Comparison of ENCODE assay signal across 12 cellular contexts in the genomic region with DNA sequence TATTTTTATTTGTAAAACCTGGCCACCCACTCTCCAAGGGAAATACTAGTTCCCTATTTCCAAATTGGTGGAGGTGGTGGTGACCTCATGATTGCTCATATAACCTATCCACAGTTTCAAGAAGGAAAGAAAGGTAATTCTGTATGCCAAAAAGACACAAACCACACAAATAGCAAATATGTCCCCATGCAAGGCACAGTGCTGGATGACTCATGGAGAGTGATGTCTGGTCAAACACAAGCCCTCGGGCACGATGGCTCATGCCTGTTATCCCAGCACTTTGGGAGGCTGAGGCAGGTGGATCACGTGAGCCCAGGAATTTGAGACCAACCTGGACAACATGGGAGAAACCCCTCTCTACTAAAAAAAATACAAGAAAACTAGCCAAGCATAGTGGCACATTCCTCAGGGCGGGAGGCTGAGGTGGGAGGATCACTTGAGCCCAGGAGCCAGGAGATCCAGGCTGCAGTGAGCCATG.
A peak's percentile ranks its signal among the peaks of the same experiment; 100 is the strongest.
DNase-seq lines count a peak whose midpoint lies in the region; ATAC-seq and TF ChIP-seq lines count a peak whose summit lies in the region.
"Had no signal": no experiment of that assay in that cellular context is flagged by ENCODE, and none has a peak within 500 bp of the region (broad histone marks: within the 10 kb centered on the region; RNA-seq: fewer than 3 reads in every experiment).

No MANE protein-coding gene starts in this region.

- H3K4me2 ChIP-seq in HCT116 (ENCODE audit: low read length) (peak overlapping the region; percentile 66), SU-DHL-6 (ENCODE audit: low read depth, low read length, poor library complexity, severe bottlenecking) (no peak overlapping the region)

- CTCF ChIA-PET in HCT116 (lab: Charles Lee), result no interaction called here

- H4K20me1 ChIP-seq in HCT116 (ENCODE audit: insufficient read depth) (no peaks in the 10 kb centered on the region), SU-DHL-6 (ENCODE audit: low read depth, low read length) (no peaks in the 10 kb centered on the region)

- TF ChIP-seq RAD21 in HCT116 (IDR thresholded peaks at IDR 0.05; ENCODE audit: low read depth), result peak; percentile 43

- H3K79me2 ChIP-seq in HCT116 (ENCODE audit: insufficient read depth, low read length), result no peaks in the 10 kb centered on the region
- no peaks in the 10 kb centered on the region for H3K79me2 ChIP-seq in SU-DHL-6 (ENCODE audit: insufficient read depth, low read length)

- no peak for TF ChIP-seq POLR2A in HCT116 (IDR thresholded peaks at IDR 0.05; ENCODE audit: borderline replicate concordance, extremely low read depth, insufficient read depth, insufficient read length)

- RAD21 ChIA-PET in HCT116 (lab: Charles Lee; ENCODE audit: low non-redundant PET in 1 of 2, low total read pairs in 2 of 2, uncharacterized antibody in 2 of 2, unreplicated experiment in 2 of 2), result no interaction called here

- H3K4me1 ChIP-seq in HCT116 (ENCODE audit: control insufficient read depth in 1 of 2, insufficient read depth in 2 of 2, low read length in 2 of 2), result peaks cover 24 to 60% of the 10 kb centered on the region in 2 experiments

- peak; percentile 89 for ATAC-seq in HCT116
- no peak for ATAC-seq in HG03442 (IDR thresholded peaks at IDR 0.05; ENCODE audit: unreplicated experiment)
- no peak for ATAC-seq in HG03565 (IDR thresholded peaks at IDR 0.05; ENCODE audit: unreplicated experiment)
- ATAC-seq in GM19467 (IDR thresholded peaks at IDR 0.05; ENCODE audit: unreplicated experiment), result no peak
- ATAC-seq: body of pancreas, Right ventricle myocardium inferior had no signal

- H3K9me3 ChIP-seq in HCT116 (ENCODE audit: control insufficient read depth in 1 of 2, insufficient read depth in 1 of 2, low read depth in 1 of 2, low read length in 2 of 2) (no peaks in the 10 kb centered on the region), SU-DHL-6 (ENCODE audit: insufficient read depth, low read length) (no peaks in the 10 kb centered on the region)
- H3K9me3 ChIP-seq: body of pancreas had no signal

- no TSS peak for BruUV-seq in HCT116 (replicated peaks; lab: Mats Ljungman, UMichigan)

- POLR2A ChIA-PET in HCT116 (lab: Charles Lee), result no interaction called here

- peak; percentile 18 for DNase-seq in AG08395 (ENCODE audit: low spot score)
- peak; percentile 97 for DNase-seq in HCT116 (ENCODE audit: low read depth, low spot score)
- peak; percentile 100 for DNase-seq in islet precursor cell
- no peak for DNase-seq in ureter (ENCODE audit: low spot score)
- DNase-seq: body of pancreas; CD4-positive, alpha-beta T cell; midbrain had no signal

- H2AFZ ChIP-seq in HCT116 (ENCODE audit: low read depth, low read length, poor library complexity, severe bottlenecking), result peak overlapping the region; percentile 63
- no peak overlapping the region for H2AFZ ChIP-seq in SU-DHL-6 (ENCODE audit: low read depth, low read length, severe bottlenecking)

- H3K27me3 ChIP-seq in HCT116 (ENCODE audit: insufficient read depth, low read length), result no peaks in the 10 kb centered on the region
- no peaks in the 10 kb centered on the region for H3K27me3 ChIP-seq in SU-DHL-6 (ENCODE audit: low read length)
- H3K27me3 ChIP-seq: body of pancreas had no signal

- H3K9me2 ChIP-seq in HCT116 (ENCODE audit: insufficient read depth) (no peaks in the 10 kb centered on the region), SU-DHL-6 (replicated peaks; ENCODE audit: insufficient read depth, low read length) (no peaks in the 10 kb centered on the region)

- H3K27ac ChIP-seq in HCT116 (ENCODE audit: low read depth, low read length) (peak overlapping the region; percentile 39; the same call in 1 of the 2 replicates), SU-DHL-6 (ENCODE audit: low read depth, low read length) (peak overlapping the region; percentile 41)
- H3K27ac ChIP-seq: body of pancreas had no signal

- intact Hi-C loops in HCT116 (cut with micrococcal nuclease), result no loop called here

- H3K4me3 ChIP-seq in HCT116 (replicated peaks in 1 of 2; ENCODE audit: low read depth in 1 of 2, low read length in 2 of 2) (no peak overlapping the region), SU-DHL-6 (ENCODE audit: insufficient read depth, low read length, poor library complexity, severe bottlenecking) (no peak overlapping the region)
- H3K4me3 ChIP-seq: body of pancreas had no signal

- H3K36me3 ChIP-seq in HCT116 (ENCODE audit: control insufficient read depth in 1 of 2, insufficient read depth in 2 of 2, low read length in 2 of 2), result no peaks in the 10 kb centered on the region
- H3K36me3 ChIP-seq in SU-DHL-6 (ENCODE audit: low read length), result no peaks in the 10 kb centered on the region

- H3K9ac ChIP-seq in HCT116 (ENCODE audit: low read length) (peak overlapping the region; percentile 16; the same call in 1 of the 2 replicates), SU-DHL-6 (ENCODE audit: low read length) (no peak overlapping the region)

- H3F3A ChIP-seq in SU-DHL-6 (ENCODE audit: insufficient read depth), result peaks cover 30% of the 10 kb centered on the region

- no peak for TF ChIP-seq CTCF in HCT116 (IDR thresholded peaks at IDR 0.05 in 2 of 3, conservative IDR thresholded peaks at IDR 0.05 in 1 of 3; ENCODE audit: borderline replicate concordance in 1 of 3, insufficient read depth in 1 of 3, low read depth in 2 of 3, low read length in 2 of 3)
- no peak for TF ChIP-seq CTCF in SU-DHL-6 (IDR thresholded peaks at IDR 0.05; ENCODE audit: insufficient read depth, low read length, poor library complexity, severe bottlenecking)

TF ChIP-seq in HCT116, 20 proteins besides CTCF, POLR2A, EP300 and RAD21 (continues in another document):
- TF ChIP-seq, protein P1, sequence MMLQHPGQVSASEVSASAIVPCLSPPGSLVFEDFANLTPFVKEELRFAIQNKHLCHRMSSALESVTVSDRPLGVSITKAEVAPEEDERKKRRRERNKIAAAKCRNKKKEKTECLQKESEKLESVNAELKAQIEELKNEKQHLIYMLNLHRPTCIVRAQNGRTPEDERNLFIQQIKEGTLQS (IDR thresholded peaks at IDR 0.05), result no peak; the same call in 1 of the 2 replicates
- TF ChIP-seq POLR2AphosphoS5 (IDR thresholded peaks at IDR 0.05; ENCODE audit: low read depth, low read length) (peak; percentile 66; the same call in 1 of the 2 replicates), SIN3A (IDR thresholded peaks at IDR 0.05; ENCODE audit: low read depth) (peak; percentile 92), FOSL1 (IDR thresholded peaks at IDR 0.05; ENCODE audit: low read depth) (peak; percentile 99), YY1 (IDR thresholded peaks at IDR 0.05; ENCODE audit: extremely low read depth, insufficient replicate concordance, low read depth, low read length) (peak; percentile 41), CBX3 (IDR thresholded peaks at IDR 0.05; ENCODE audit: low read depth) (peak; percentile 100), EGR1 (IDR thresholded peaks at IDR 0.05; ENCODE audit: low read depth) (peak; percentile 83), SP1 (IDR thresholded peaks at IDR 0.05; ENCODE audit: low read depth) (peak; percentile 95), EZH2 (IDR thresholded peaks at IDR 0.05) (no peak), TCF7L2 (IDR thresholded peaks at IDR 0.05; ENCODE audit: borderline replicate concordance, extremely low read depth, insufficient read depth, insufficient read length) (no peak), ZFX (IDR thresholded peaks at IDR 0.05) (no peak), EZH2phosphoT487 (IDR thresholded peaks at IDR 0.05; ENCODE audit: borderline replicate concordance) (no peak), SRF (IDR thresholded peaks at IDR 0.05; ENCODE audit: low read depth) (peak; percentile 87), ZNF274 (IDR thresholded peaks at IDR 0.05; ENCODE audit: low read depth, low read length) (no peak), JUND (IDR thresholded peaks at IDR 0.05) (peak; percentile 100)
- TF ChIP-seq, protein P2, sequence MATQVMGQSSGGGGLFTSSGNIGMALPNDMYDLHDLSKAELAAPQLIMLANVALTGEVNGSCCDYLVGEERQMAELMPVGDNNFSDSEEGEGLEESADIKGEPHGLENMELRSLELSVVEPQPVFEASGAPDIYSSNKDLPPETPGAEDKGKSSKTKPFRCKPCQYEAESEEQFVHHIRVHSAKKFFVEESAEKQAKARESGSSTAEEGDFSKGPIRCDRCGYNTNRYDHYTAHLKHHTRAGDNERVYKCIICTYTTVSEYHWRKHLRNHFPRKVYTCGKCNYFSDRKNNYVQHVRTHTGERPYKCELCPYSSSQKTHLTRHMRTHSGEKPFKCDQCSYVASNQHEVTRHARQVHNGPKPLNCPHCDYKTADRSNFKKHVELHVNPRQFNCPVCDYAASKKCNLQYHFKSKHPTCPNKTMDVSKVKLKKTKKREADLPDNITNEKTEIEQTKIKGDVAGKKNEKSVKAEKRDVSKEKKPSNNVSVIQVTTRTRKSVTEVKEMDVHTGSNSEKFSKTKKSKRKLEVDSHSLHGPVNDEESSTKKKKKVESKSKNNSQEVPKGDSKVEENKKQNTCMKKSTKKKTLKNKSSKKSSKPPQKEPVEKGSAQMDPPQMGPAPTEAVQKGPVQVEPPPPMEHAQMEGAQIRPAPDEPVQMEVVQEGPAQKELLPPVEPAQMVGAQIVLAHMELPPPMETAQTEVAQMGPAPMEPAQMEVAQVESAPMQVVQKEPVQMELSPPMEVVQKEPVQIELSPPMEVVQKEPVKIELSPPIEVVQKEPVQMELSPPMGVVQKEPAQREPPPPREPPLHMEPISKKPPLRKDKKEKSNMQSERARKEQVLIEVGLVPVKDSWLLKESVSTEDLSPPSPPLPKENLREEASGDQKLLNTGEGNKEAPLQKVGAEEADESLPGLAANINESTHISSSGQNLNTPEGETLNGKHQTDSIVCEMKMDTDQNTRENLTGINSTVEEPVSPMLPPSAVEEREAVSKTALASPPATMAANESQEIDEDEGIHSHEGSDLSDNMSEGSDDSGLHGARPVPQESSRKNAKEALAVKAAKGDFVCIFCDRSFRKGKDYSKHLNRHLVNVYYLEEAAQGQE (IDR thresholded peaks at IDR 0.05; ENCODE audit: low read depth), result no peak
- TF ChIP-seq, protein P3, sequence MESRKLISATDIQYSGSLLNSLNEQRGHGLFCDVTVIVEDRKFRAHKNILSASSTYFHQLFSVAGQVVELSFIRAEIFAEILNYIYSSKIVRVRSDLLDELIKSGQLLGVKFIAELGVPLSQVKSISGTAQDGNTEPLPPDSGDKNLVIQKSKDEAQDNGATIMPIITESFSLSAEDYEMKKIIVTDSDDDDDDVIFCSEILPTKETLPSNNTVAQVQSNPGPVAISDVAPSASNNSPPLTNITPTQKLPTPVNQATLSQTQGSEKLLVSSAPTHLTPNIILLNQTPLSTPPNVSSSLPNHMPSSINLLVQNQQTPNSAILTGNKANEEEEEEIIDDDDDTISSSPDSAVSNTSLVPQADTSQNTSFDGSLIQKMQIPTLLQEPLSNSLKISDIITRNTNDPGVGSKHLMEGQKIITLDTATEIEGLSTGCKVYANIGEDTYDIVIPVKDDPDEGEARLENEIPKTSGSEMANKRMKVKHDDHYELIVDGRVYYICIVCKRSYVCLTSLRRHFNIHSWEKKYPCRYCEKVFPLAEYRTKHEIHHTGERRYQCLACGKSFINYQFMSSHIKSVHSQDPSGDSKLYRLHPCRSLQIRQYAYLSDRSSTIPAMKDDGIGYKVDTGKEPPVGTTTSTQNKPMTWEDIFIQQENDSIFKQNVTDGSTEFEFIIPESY (IDR thresholded peaks at IDR 0.05; ENCODE audit: extremely low read depth, insufficient replicate concordance, low read length), result no peak
